Comparison of ENCODE assay signal across 8 cellular contexts in genomic region chr21:16330340-16331319, GRCh38.
A peak's percentile ranks its signal among the peaks of the same experiment; 100 is the strongest.
DNase-seq lines count a peak whose midpoint lies in the region; ATAC-seq, FAIRE-seq and TF ChIP-seq lines count a peak whose summit lies in the region.

No MANE protein-coding gene starts in this region.

- CTCF ChIA-PET in GM12878 (lab: Yijun Ruan, JAX) = interaction anchor here (0.6 to 2.8 kb wide), 15 partner anchors 9 to 447 kb away, joined by 3 to 10 read pairs (median 3); no protein-coding TSS in a partner anchor

- WGBS in GM12878 (ENCODE audit: insufficient coverage, insufficient replicate concordance, low lambda C conversion rate, missing lambda C conversion rate) = 18% methylated on average over 11 of the region's 11 CpGs

- no TSS peak for BruUV-seq in GM12878 (replicated peaks; lab: Mats Ljungman, UMichigan)

- DNase-seq in DMS114 treated with DMSO at 0.1 percent for 48 hours (lab: John Stamatoyannopoulos, UW; ENCODE audit: unreplicated experiment) = peak; percentile 70
- DNase-seq in NCI-H446 (lab: John Stamatoyannopoulos, UW) = peak; percentile 81 to 87
- no peak for DNase-seq in GM12878 (ENCODE audit: low read depth, low spot score)
- no peak for DNase-seq in stimulated activated CD4-positive, alpha-beta T cell treated with anti-CD3 and anti-CD28 coated beads, Interleukin-4, amount 100 ng/mL, for 24 hours

- intact Hi-C loops in GM12878 (cut with micrococcal nuclease; ENCODE audit: unreplicated experiment) = loop anchor here (1.0 to 10.0 kb wide), 2 partner anchors 248 to 436 kb away; no protein-coding TSS in a partner anchor

- no peak for TF ChIP-seq POLR2A in GM12878 (IDR thresholded peaks at IDR 0.05; ENCODE audit: low read depth, low read length)

- POLR2A ChIA-PET in GM12878 (lab: Charles Lee) = no interaction called here

- H3K27me3 Mint-ChIP-seq in stimulated activated memory B cell treated with anti-CD40 and anti-IgM and Interleukin-4, amounts not matched to agents 10 μg/mL and 1 μg/mL and 100 μg/mL, for 72 hours = no peaks in the 10 kb centered on the region

- SMC1A ChIA-PET in GM12878 (lab: Charles Lee; ENCODE audit: uncharacterized antibody, unreplicated experiment) = interaction anchor here (0.5 to 2.4 kb wide), 5 partner anchors 19 to 1877 kb away, joined by 3 to 5 read pairs (median 3); no protein-coding TSS in a partner anchor

- TF ChIP-seq RAD21 in GM12878 (IDR thresholded peaks at IDR 0.05; ENCODE audit: insufficient read depth, low read depth, low read length) = peak; percentile 84

- H3K79me2 ChIP-seq in GM12878 (ENCODE audit: control insufficient read depth, insufficient read depth, low read length) = no peaks in the 10 kb centered on the region

- H4K20me1 ChIP-seq in GM12878 (ENCODE audit: control insufficient read depth, insufficient read depth) = no peaks in the 10 kb centered on the region

- H3K4me2 ChIP-seq in GM12878 (ENCODE audit: control insufficient read depth, insufficient read depth) = no peak overlapping the region

- H3K4me1 ChIP-seq in GM12878 (ENCODE audit: control insufficient read depth, insufficient read depth, low read length) (no peaks in the 10 kb centered on the region), iPS-18a (ENCODE audit: control insufficient read depth, low read depth, low read length) (peaks cover 5% of the 10 kb centered on the region)

- ATAC-seq in GM19328 (IDR thresholded peaks at IDR 0.05; ENCODE audit: unreplicated experiment) (peak; percentile 82), HG03439 (IDR thresholded peaks at IDR 0.05; ENCODE audit: unreplicated experiment) (peak; percentile 90), GM12878 (peak; percentile 95)
- ATAC-seq in stimulated activated memory B cell treated with anti-CD40 and anti-IgM and Interleukin-4, amounts not matched to agents 10 μg/mL and 1 μg/mL and 100 μg/mL, for 72 hours = peak; percentile 65

- H2AFZ ChIP-seq in GM12878 (ENCODE audit: control insufficient read depth, low read depth, low read length) = no peak overlapping the region

- no peaks in the 10 kb centered on the region for H3K36me3 ChIP-seq in GM12878 (ENCODE audit: control insufficient read depth in 2 of 2, insufficient read depth in 2 of 2, low read length in 1 of 2)
- no peaks in the 10 kb centered on the region for H3K36me3 ChIP-seq in iPS-18a (ENCODE audit: control insufficient read depth, low read depth, low read length)

- RAD21 ChIA-PET in GM12878 (lab: Charles Lee; ENCODE audit: unreplicated experiment) = interaction anchor here (1.1 to 1.4 kb wide), 3 partner anchors 136 to 247 kb away, joined by 3 to 4 read pairs (median 3); no protein-coding TSS in a partner anchor

- H3K9me3 ChIP-seq in GM12878 (replicated peaks; ENCODE audit: control insufficient read depth, insufficient read depth, low read length) = no peaks in the 10 kb centered on the region
- no peaks in the 10 kb centered on the region for H3K9me3 ChIP-seq in iPS-18a (ENCODE audit: control insufficient read depth, low read depth, low read length)

- H3K27ac ChIP-seq in GM12878 (ENCODE audit: control insufficient read depth, insufficient read depth) (no peak overlapping the region), iPS-18a (ENCODE audit: low read length) (no peak overlapping the region)

- H3K4me1 Mint-ChIP-seq in stimulated activated memory B cell treated with anti-CD40 and anti-IgM and Interleukin-4, amounts not matched to agents 10 μg/mL and 1 μg/mL and 100 μg/mL, for 72 hours = no peaks in the 10 kb centered on the region

- H3K27ac Mint-ChIP-seq in stimulated activated memory B cell treated with anti-CD40 and anti-IgM and Interleukin-4, amounts not matched to agents 10 μg/mL and 1 μg/mL and 100 μg/mL, for 72 hours = no peak overlapping the region

- H3K36me3 Mint-ChIP-seq in stimulated activated memory B cell treated with anti-CD40 and anti-IgM and Interleukin-4, amounts not matched to agents 10 μg/mL and 1 μg/mL and 100 μg/mL, for 72 hours = no peaks in the 10 kb centered on the region

- in situ Hi-C loops in GM12878 (cut with MboI) = no loop called here

- no peaks in the 10 kb centered on the region for H3K9me3 Mint-ChIP-seq in stimulated activated memory B cell treated with anti-CD40 and anti-IgM and Interleukin-4, amounts not matched to agents 10 μg/mL and 1 μg/mL and 100 μg/mL, for 72 hours

- no peak overlapping the region for H3K9ac ChIP-seq in GM12878 (ENCODE audit: control insufficient read depth, insufficient read depth, low read length)
- H3K9ac ChIP-seq in iPS-18a (ENCODE audit: low read length) = no peak overlapping the region

- TF ChIP-seq EP300 in GM12878 (IDR thresholded peaks at IDR 0.05; ENCODE audit: borderline replicate concordance in 1 of 2, control insufficient read depth in 1 of 2, low read depth in 2 of 2, low read length in 2 of 2) = no peak

- no peak overlapping the region for H3K4me3 ChIP-seq in GM12878
- H3K4me3 ChIP-seq in iPS-18a (ENCODE audit: low read length) = peak overlapping the region; percentile 12

- H3K27me3 ChIP-seq in GM12878 (replicated peaks in 1 of 2; ENCODE audit: control insufficient read depth in 2 of 2, insufficient read depth in 2 of 2, low read length in 1 of 2) = no peaks in the 10 kb centered on the region
- H3K27me3 ChIP-seq in iPS-18a (ENCODE audit: control insufficient read depth, insufficient read depth, low read length) = no peaks in the 10 kb centered on the region

- peak; percentile 54 to 66 (median 58); a peak in 5 of 6 replicates for TF ChIP-seq CTCF in GM12878 (IDR thresholded peaks at IDR 0.05 in 2 of 3, conservative IDR thresholded peaks at IDR 0.05 in 1 of 3; ENCODE audit: control insufficient read depth in 2 of 3, extremely low read depth in 1 of 3, insufficient read depth in 1 of 3, low read depth in 3 of 3, low read length in 3 of 3)

- FAIRE-seq in GM12878 (lab: Jason Lieb, UNC) = no peak

- no peak overlapping the region for H3K4me3 Mint-ChIP-seq in stimulated activated memory B cell treated with anti-CD40 and anti-IgM and Interleukin-4, amounts not matched to agents 10 μg/mL and 1 μg/mL and 100 μg/mL, for 72 hours

TF ChIP-seq in GM12878, 131 proteins besides CTCF, POLR2A, EP300 and RAD21:
- TF ChIP-seq SPI1 (IDR thresholded peaks at IDR 0.05; ENCODE audit: borderline replicate concordance, insufficient read depth, low read depth, low read length) (no peak), SMC3 (IDR thresholded peaks at IDR 0.05; ENCODE audit: borderline replicate concordance, low read length) (peak; percentile 74; the same call in 1 of the 2 replicates)

Comparison
In these comparisons a context has a peak if more than half of its experiments do, and no peak if none do; other contexts are left out.
1. DNase-seq: peak in DMS114 treated with DMSO at 0.1 percent for 48 hours (single experiment) and NCI-H446 (2 of 2); none in GM12878 (single experiment) and stimulated activated CD4-positive, alpha-beta T cell treated with anti-CD3 and anti-CD28 coated beads, Interleukin-4, amount 100 ng/mL, for 24 hours (single experiment).
2. Peak in every context shown above with its lines, with median percentiles within 50 percentile points of each other: ATAC-seq.